ENCODE assay signal across 8 cellular contexts in genomic region chr6:70955441-70956190, GRCh38. TPM values are rescaled to one million over a fixed set of nuclear protein-coding genes. Genes with fewer than 3 reads are reported as not detected.
DNase-seq lines count a peak whose midpoint lies in the region; ATAC-seq and TF ChIP-seq lines count a peak whose summit lies in the region.

No MANE protein-coding gene starts in this region.

- TF ChIP-seq EP300 in neural cell (conservative IDR thresholded peaks at IDR 0.05; ENCODE audit: poor library complexity, severe bottlenecking), result peak; percentile 41

- peaks cover 38% of the 10 kb centered on the region for H3K27me3 Mint-ChIP-seq in IgD-negative memory B cell
- peaks cover 73% of the 10 kb centered on the region for H3K27me3 Mint-ChIP-seq in activated T-helper 2 cell treated with anti-CD3 and anti-CD28 coated beads, Interferon-gamma antibody, Interleukin-2, Interleukin-4, amounts not matched to agents 10 μg/mL and 5 μg/mL and 100 μg/mL, durations not matched to agents 14 hours and 24 hours and 36 hours (ENCODE audit: low read depth)

- H3K4me3 ChIP-seq in Peyer's patch (peak overlapping the region; percentile 35 to 62 (median 56)), foreskin fibroblast (ENCODE audit: low read depth in 1 of 2, low read length in 2 of 2) (peak overlapping the region; percentile 39 to 45), neural cell (ENCODE audit: low read length) (peak overlapping the region; percentile 89)

- H3K9me3 ChIP-seq in Peyer's patch (no peaks in the 10 kb centered on the region), neural cell (ENCODE audit: low read length) (no peaks in the 10 kb centered on the region)

- TF ChIP-seq RAD21 in neural cell (conservative IDR thresholded peaks at IDR 0.05), result peak; percentile 89

- peaks cover 0 to 4% (median 0%) of the 10 kb centered on the region in 3 donors for H3K9me3 Mint-ChIP-seq in IgD-negative memory B cell
- H3K9me3 Mint-ChIP-seq in activated T-helper 2 cell treated with anti-CD3 and anti-CD28 coated beads, Interferon-gamma antibody, Interleukin-2, Interleukin-4, amounts not matched to agents 10 μg/mL and 5 μg/mL and 100 μg/mL, durations not matched to agents 14 hours and 24 hours and 36 hours, result no peaks in the 10 kb centered on the region

- ATAC-seq in GM21717 (IDR thresholded peaks at IDR 0.05; ENCODE audit: unreplicated experiment), result peak; percentile 97

- H3K9ac ChIP-seq in neural cell (ENCODE audit: low read length), result peak overlapping the region; percentile 60

- H3K27ac ChIP-seq in Peyer's patch (no peak overlapping the region), neural cell (ENCODE audit: low read length) (no peak overlapping the region)

- H3K4me1 Mint-ChIP-seq in IgD-negative memory B cell, result peaks cover 7 to 9% (median 8%) of the 10 kb centered on the region in 3 donors
- peaks cover 10% of the 10 kb centered on the region for H3K4me1 Mint-ChIP-seq in activated T-helper 2 cell treated with anti-CD3 and anti-CD28 coated beads, Interferon-gamma antibody, Interleukin-2, Interleukin-4, amounts not matched to agents 10 μg/mL and 5 μg/mL and 100 μg/mL, durations not matched to agents 14 hours and 24 hours and 36 hours (ENCODE audit: low read depth)

- no peaks in the 10 kb centered on the region for H3K9me2 ChIP-seq in neural cell (ENCODE audit: insufficient read depth, low read length)

- TF ChIP-seq POLR2A in Peyer's patch (IDR thresholded peaks at IDR 0.05), result no peak

- H3K4me3 Mint-ChIP-seq in IgD-negative memory B cell, result peak overlapping the region; percentile 41 to 92 (median 80)
- H3K4me3 Mint-ChIP-seq in activated T-helper 2 cell treated with anti-CD3 and anti-CD28 coated beads, Interferon-gamma antibody, Interleukin-2, Interleukin-4, amounts not matched to agents 10 μg/mL and 5 μg/mL and 100 μg/mL, durations not matched to agents 14 hours and 24 hours and 36 hours (ENCODE audit: low read depth), result peak overlapping the region; percentile 63

- no peaks in the 10 kb centered on the region for H4K20me1 ChIP-seq in neural cell (ENCODE audit: insufficient read depth)

- H3K4me1 ChIP-seq in Peyer's patch, result peaks cover 3 to 21% (median 13%) of the 10 kb centered on the region in 4 donors

- peaks cover 4% of the 10 kb centered on the region for H3K36me3 Mint-ChIP-seq in IgD-negative memory B cell
- H3K36me3 Mint-ChIP-seq in activated T-helper 2 cell treated with anti-CD3 and anti-CD28 coated beads, Interferon-gamma antibody, Interleukin-2, Interleukin-4, amounts not matched to agents 10 μg/mL and 5 μg/mL and 100 μg/mL, durations not matched to agents 14 hours and 24 hours and 36 hours (ENCODE audit: low read depth), result no peaks in the 10 kb centered on the region

- H3K4me2 ChIP-seq in neural cell (ENCODE audit: low read length), result peak overlapping the region; percentile 63

- peak; percentile 31 to 85 (median 78) for TF ChIP-seq CTCF in Peyer's patch (IDR thresholded peaks at IDR 0.05)
- peak; percentile 77 for TF ChIP-seq CTCF in foreskin fibroblast (IDR thresholded peaks at IDR 0.05; ENCODE audit: low read depth, low read length)
- TF ChIP-seq CTCF in neural cell (IDR thresholded peaks at IDR 0.05; ENCODE audit: poor library complexity, severe bottlenecking), result peak; percentile 98

- peak overlapping the region; percentile 16 for H2AFZ ChIP-seq in neural cell (ENCODE audit: low read depth, low read length)

- DNase-seq in DMS53 (lab: John Stamatoyannopoulos, UW) (peak; percentile 98), Peyer's patch (peak; percentile 76 to 92 (median 89)), foreskin fibroblast (peak; percentile 57 to 87)
- DNase-seq in activated T-helper 2 cell treated with anti-CD3 and anti-CD28 coated beads, Interferon-gamma antibody, Interleukin-2, Interleukin-4, amounts not matched to agents 10 μg/mL and 5 μg/mL and 100 μg/mL, durations not matched to agents 14 hours and 24 hours and 36 hours (ENCODE audit: low spot score), result peak; percentile 77
- DNase-seq in stimulated activated naive CD4-positive, alpha-beta T cell treated with Interleukin-2 at 50 U/mL for 16 hours (lab: John Stamatoyannopoulos, UW), result peak; percentile 80

- intact Hi-C loops in activated T-helper 2 cell treated with anti-CD3 and anti-CD28 coated beads, Interferon-gamma antibody, Interleukin-2, Interleukin-4, amounts not matched to agents 10 μg/mL and 5 μg/mL and 100 μg/mL, durations not matched to agents 14 hours and 24 hours and 36 hours (cut with micrococcal nuclease), result loop anchor here (2.0 to 5.0 kb wide), 3 partner anchors 249 to 643 kb away; partner anchors contain the start of gene FAM135A

- H3K27me3 ChIP-seq in Peyer's patch (peaks cover 0 to 10% of the 10 kb centered on the region in 2 donors), neural cell (ENCODE audit: insufficient read depth, low read depth, low read length) (peaks cover 26% of the 10 kb centered on the region)

- no peaks in the 10 kb centered on the region for H3K36me3 ChIP-seq in Peyer's patch
- no peaks in the 10 kb centered on the region for H3K36me3 ChIP-seq in neural cell (ENCODE audit: insufficient read depth, low read length)

- H3F3A ChIP-seq in neural cell (ENCODE audit: insufficient read depth, low read length, poor library complexity, severe bottlenecking), result no peaks in the 10 kb centered on the region

- H3K79me2 ChIP-seq in neural cell (replicated peaks; ENCODE audit: insufficient read depth, low read length), result no peaks in the 10 kb centered on the region

- H3K27ac Mint-ChIP-seq in IgD-negative memory B cell, result no peak overlapping the region
- no peak overlapping the region for H3K27ac Mint-ChIP-seq in activated T-helper 2 cell treated with anti-CD3 and anti-CD28 coated beads, Interferon-gamma antibody, Interleukin-2, Interleukin-4, amounts not matched to agents 10 μg/mL and 5 μg/mL and 100 μg/mL, durations not matched to agents 14 hours and 24 hours and 36 hours

TF ChIP-seq in neural cell, 6 proteins besides CTCF, POLR2A, EP300 and RAD21:
- TF ChIP-seq MXI1 (conservative IDR thresholded peaks at IDR 0.05; ENCODE audit: poor library complexity, severe bottlenecking) (peak; percentile 84), SMC3 (conservative IDR thresholded peaks at IDR 0.05; ENCODE audit: poor library complexity) (peak; percentile 95), TAF1 (IDR thresholded peaks at IDR 0.05; ENCODE audit: low read depth) (no peak), POLR2AphosphoS5 (IDR thresholded peaks at IDR 0.05) (peak; percentile 16)

RNA-seq across cellular contexts. Expression of gene B3GAT2, which starts 1.2 kb away (rescaled TPM):
- 0.23 TPM for polyA plus RNA-seq in IgD-negative memory B cell
- not detected for total RNA-seq in Peyer's patch
- total RNA-seq in activated T-helper 2 cell treated with anti-CD3 and anti-CD28 coated beads, Interferon-gamma antibody, Interleukin-2, Interleukin-4, amounts not matched to agents 10 μg/mL and 5 μg/mL and 100 μg/mL, durations not matched to agents 14 hours and 24 hours and 36 hours, result not detected in 2 replicates
- 4.1 and 5.6 TPM in 2 replicates for polyA plus RNA-seq in neural cell
- polyA minus RNA-seq in neural cell, result 7.3 and 8.2 TPM in 2 replicates
